Comparison of ENCODE assay signal across 24 cellular contexts in genomic region chr16:46911650-46912049, GRCh38. TPM values are rescaled to one million over a fixed set of nuclear protein-coding genes. Genes with fewer than 3 reads are reported as not detected.
A peak's percentile ranks its signal among the peaks of the same experiment; 100 is the strongest.
DNase-seq lines count a peak whose midpoint lies in the region; ATAC-seq and TF ChIP-seq lines count a peak whose summit lies in the region.
"Had no signal": no experiment of that assay in that cellular context is flagged by ENCODE, and none has a peak within 500 bp of the region (broad histone marks: within the 10 kb centered on the region; RNA-seq: fewer than 3 reads in every experiment).

No MANE protein-coding gene starts in this region.

- H3K27me3 Mint-ChIP-seq in brain: no peaks in the 10 kb centered on the region
- H3K27me3 Mint-ChIP-seq: CD4-positive, alpha-beta memory T cell had no signal

- H3K9me2 ChIP-seq in Karpas-422 (replicated peaks; ENCODE audit: insufficient read depth, low read length): no peaks in the 10 kb centered on the region

- 88% methylated on average over 1 of the region's 4 CpGs for WGBS in right lobe of liver (ENCODE audit: insufficient coverage, low coverage, low lambda C conversion rate, missing lambda C conversion rate)
- WGBS in body of pancreas, 2 donors: 72 to 74% methylated on average over 4 of the region's 4 CpGs

- H3K4me1 Mint-ChIP-seq in brain: peaks cover 28% of the 10 kb centered on the region
- H3K4me1 Mint-ChIP-seq in stimulated activated effector memory CD8-positive, alpha-beta T cell treated with anti-CD3 and anti-CD28 coated beads, Interleukin-12 subunit alpha, Interleukin-12 subunit beta, amount 100 ng/mL, for 72 hours: peaks cover 23% of the 10 kb centered on the region

- H4K20me1 ChIP-seq in Karpas-422 (ENCODE audit: insufficient read depth, low read depth, low read length): no peaks in the 10 kb centered on the region

- no peak for ATAC-seq in stimulated activated effector memory CD8-positive, alpha-beta T cell treated with anti-CD3 and anti-CD28 coated beads, Interleukin-12 subunit alpha, Interleukin-12 subunit beta, amount 100 ng/mL, for 72 hours
- no peak for ATAC-seq in right lobe of liver
- ATAC-seq in body of pancreas: no peak
- ATAC-seq: GM23338, HCT116 had no signal

- DNase-seq in Karpas-422 (no peak), CD1c-positive myeloid dendritic cell (ENCODE audit: extremely low spot score) (no peak), right lobe of liver (no peak), body of pancreas (no peak), Kasumi-1 (lab: John Stamatoyannopoulos, UW) (no peak)
- DNase-seq in stimulated activated effector memory CD8-positive, alpha-beta T cell treated with anti-CD3 and anti-CD28 coated beads, Interleukin-12 subunit alpha, Interleukin-12 subunit beta, amount 100 ng/mL, for 72 hours (ENCODE audit: low spot score in 2 of 2): no peak
- DNase-seq: Caco-2; CD4-positive, alpha-beta memory T cell; DMS 273 treated with DMSO at 0.1 percent for 48 hours; DMS79 treated with DMSO at 0.1 percent for 48 hours; MM.1S; NCI-H1048; NCI-H1417 treated with DMSO at 0.1 percent for 48 hours; NCI-H187; NCI-H2107; NCI-H446 treated with DMSO at 0.1 percent for 48 hours; NCI-H526 treated with DMSO at 0.1 percent for 48 hours; PC-9; RPMI8226; SHP77 had no signal

- no peak overlapping the region for H3K4me3 Mint-ChIP-seq in brain
- no peak overlapping the region for H3K4me3 Mint-ChIP-seq in stimulated activated effector memory CD8-positive, alpha-beta T cell treated with anti-CD3 and anti-CD28 coated beads, Interleukin-12 subunit alpha, Interleukin-12 subunit beta, amount 100 ng/mL, for 72 hours
- H3K4me3 Mint-ChIP-seq: CD4-positive, alpha-beta memory T cell; GM23338 had no signal

- no peaks in the 10 kb centered on the region for H3K27me3 ChIP-seq in Karpas-422 (ENCODE audit: low read length)
- no peaks in the 10 kb centered on the region for H3K27me3 ChIP-seq in right lobe of liver
- no peaks in the 10 kb centered on the region for H3K27me3 ChIP-seq in body of pancreas
- H3K27me3 ChIP-seq: BLaER1 had no signal

- no peak overlapping the region for H2AFZ ChIP-seq in Karpas-422 (ENCODE audit: low read length)
- H2AFZ ChIP-seq: GM23338, PC-9 had no signal

- TF ChIP-seq POLR2A in right lobe of liver (IDR thresholded peaks at IDR 0.05): no peak
- no peak for TF ChIP-seq POLR2A in body of pancreas (IDR thresholded peaks at IDR 0.05)

- peaks cover 78% of the 10 kb centered on the region for H3K4me1 ChIP-seq in Karpas-422 (ENCODE audit: low read length)
- H3K4me1 ChIP-seq in right lobe of liver: no peaks in the 10 kb centered on the region
- H3K4me1 ChIP-seq in body of pancreas: peaks cover 21% of the 10 kb centered on the region

- peak overlapping the region in 3 of 5 experiments; percentile 75 to 86 (median 82) for H3K27ac Mint-ChIP-seq in brain
- peak overlapping the region; percentile 68 for H3K27ac Mint-ChIP-seq in stimulated activated effector memory CD8-positive, alpha-beta T cell treated with anti-CD3 and anti-CD28 coated beads, Interleukin-12 subunit alpha, Interleukin-12 subunit beta, amount 100 ng/mL, for 72 hours
- H3K27ac Mint-ChIP-seq: GM23338 had no signal

- H3K4me3 ChIP-seq in Karpas-422 (ENCODE audit: low read length) (no peak overlapping the region), right lobe of liver (no peak overlapping the region), body of pancreas (no peak overlapping the region)
- H3K4me3 ChIP-seq: BLaER1, GM23338, PC-9 had no signal

- H3K27ac ChIP-seq in Karpas-422 (ENCODE audit: low read length) (peak overlapping the region; percentile 98), right lobe of liver (no peak overlapping the region), body of pancreas (no peak overlapping the region)
- H3K27ac ChIP-seq: BLaER1, PC-9 had no signal

- TF ChIP-seq CTCF in brain (conservative IDR thresholded peaks at IDR 0.05) (no peak), right lobe of liver (IDR thresholded peaks at IDR 0.05) (no peak), body of pancreas (IDR thresholded peaks at IDR 0.05) (no peak)

- intact Hi-C loops in right lobe of liver (cut with DNase I): no loop called here
- intact Hi-C loops in body of pancreas (cut with DNase I): no loop called here

- H3K4me2 ChIP-seq in Karpas-422 (ENCODE audit: low read depth, low read length, poor library complexity, severe bottlenecking): peak overlapping the region; percentile 28
- H3K4me2 ChIP-seq: BLaER1, GM23338, PC-9 had no signal

- H3K9me3 ChIP-seq in Karpas-422 (ENCODE audit: low read length) (no peaks in the 10 kb centered on the region), right lobe of liver (no peaks in the 10 kb centered on the region), body of pancreas (no peaks in the 10 kb centered on the region)
- H3K9me3 ChIP-seq: BLaER1, Caco-2 had no signal

- H3K36me3 ChIP-seq in Karpas-422 (ENCODE audit: insufficient read depth, low read length) (peaks cover 17% of the 10 kb centered on the region), right lobe of liver (peaks cover 0 to 70% (median 31%) of the 10 kb centered on the region in 4 donors), body of pancreas (replicated peaks in 1 of 2; ENCODE audit: insufficient read depth in 1 of 2, low read depth in 2 of 2) (peaks cover 12 to 27% of the 10 kb centered on the region in 2 donors)

- peaks cover 67% of the 10 kb centered on the region for H3K36me3 Mint-ChIP-seq in brain
- H3K36me3 Mint-ChIP-seq in stimulated activated effector memory CD8-positive, alpha-beta T cell treated with anti-CD3 and anti-CD28 coated beads, Interleukin-12 subunit alpha, Interleukin-12 subunit beta, amount 100 ng/mL, for 72 hours: peaks cover 58% of the 10 kb centered on the region
- H3K36me3 Mint-ChIP-seq: CD4-positive, alpha-beta memory T cell had no signal

- no peak overlapping the region for H3K9ac ChIP-seq in Karpas-422 (ENCODE audit: low read length)
- H3K9ac ChIP-seq: BLaER1 had no signal

- no peaks in the 10 kb centered on the region for H3K9me3 Mint-ChIP-seq in brain
- H3K9me3 Mint-ChIP-seq in stimulated activated effector memory CD8-positive, alpha-beta T cell treated with anti-CD3 and anti-CD28 coated beads, Interleukin-12 subunit alpha, Interleukin-12 subunit beta, amount 100 ng/mL, for 72 hours: no peaks in the 10 kb centered on the region
- H3K9me3 Mint-ChIP-seq: CD4-positive, alpha-beta memory T cell had no signal

- no peaks in the 10 kb centered on the region for H3K79me2 ChIP-seq in Karpas-422 (ENCODE audit: low read length)

RNA-seq across cellular contexts. Expression of gene GPT2, which starts 27.5 kb away (rescaled TPM):
- 42.6 and 57.5 TPM in 2 replicates for total RNA-seq in Karpas-422 (2014; rRNA removed; shearing (Covaris generic); ENCODE audit: low replicate concordance)
- 116 TPM for polyA plus RNA-seq in brain (ENCODE audit: insufficient read depth, low read depth, low replicate concordance)
- total RNA-seq in right lobe of liver (100 to 1,000 TPM in 2 of 6 experiments, 10 to 100 TPM in 4; 30.8 to 163 (median 92.0) TPM), body of pancreas (10 to 100 TPM; 52.1 to 83.1 TPM)
